In the genomic region with DNA sequence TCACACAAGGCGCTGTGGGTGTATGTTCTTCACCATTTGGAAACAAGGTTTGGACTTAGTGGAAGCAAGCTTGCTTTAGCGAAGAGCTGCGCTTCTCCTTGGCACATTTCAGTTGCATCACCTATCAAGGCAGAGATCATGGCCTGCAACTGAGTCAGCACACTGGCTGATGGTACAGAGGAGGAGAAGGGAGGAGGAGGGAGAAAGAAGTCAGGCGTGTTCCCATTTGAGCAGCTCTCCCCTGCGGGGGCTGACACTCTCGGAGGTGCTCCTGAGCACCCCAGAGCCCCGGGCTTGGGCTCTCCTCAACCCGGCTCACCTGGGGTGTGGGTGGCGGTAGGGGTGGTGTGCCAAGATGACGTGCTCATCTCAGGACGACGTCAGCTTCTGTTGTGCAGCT, we compare ENCODE assay signal across 18 cellular contexts. TPM values are rescaled to one million over a fixed set of nuclear protein-coding genes. Genes with fewer than 3 reads are reported as not detected.
DNase-seq lines count a peak whose midpoint lies in the region; ATAC-seq and TF ChIP-seq lines count a peak whose summit lies in the region.
"Had no signal": no experiment of that assay in that cellular context is flagged by ENCODE, and none has a peak within 500 bp of the region (broad histone marks: within the 10 kb centered on the region; RNA-seq: fewer than 3 reads in every experiment).

No MANE protein-coding gene starts in this region.

- no peaks in the 10 kb centered on the region for H3K27me3 ChIP-seq in H7 (ENCODE audit: control insufficient read depth, insufficient read depth, low read length)
- no peaks in the 10 kb centered on the region for H3K27me3 ChIP-seq in PC-3 (ENCODE audit: low read length)
- no peaks in the 10 kb centered on the region for H3K27me3 ChIP-seq in trophoblast cell (ENCODE audit: insufficient read depth, low read length)
- H3K27me3 ChIP-seq in body of pancreas: no peaks in the 10 kb centered on the region
- H3K27me3 ChIP-seq: SJCRH30 had no signal

- POLR2A ChIA-PET in PC-3 (lab: Charles Lee; ENCODE audit: unreplicated experiment): no interaction called here

- H4K12ac ChIP-seq in trophoblast cell (ENCODE audit: low read depth, low read length): no peak overlapping the region

- peak overlapping the region; percentile 100 for H3K27ac ChIP-seq in PC-3 (ENCODE audit: low read length)
- peak overlapping the region; percentile 98 for H3K27ac ChIP-seq in epithelial cell of prostate
- H3K27ac ChIP-seq in trophoblast cell (ENCODE audit: low read depth, low read length): no peak overlapping the region
- no peak overlapping the region for H3K27ac ChIP-seq in body of pancreas
- H3K27ac ChIP-seq: A549, HL-60, SJCRH30 had no signal

- no peak overlapping the region for H3K4me2 ChIP-seq in PC-3 (ENCODE audit: low read length)
- no peak overlapping the region for H3K4me2 ChIP-seq in trophoblast cell (ENCODE audit: low read length)
- H3K4me2 ChIP-seq: A549 had no signal

- H3K14ac ChIP-seq in trophoblast cell (ENCODE audit: low read length): no peak overlapping the region

- ATAC-seq in PC-3 (no peak), body of pancreas (no peak), HG03108 (IDR thresholded peaks at IDR 0.05; ENCODE audit: unreplicated experiment) (no peak)
- ATAC-seq in natural killer cell treated with Interleukin-12 subunit alpha and Interleukin-12 subunit beta and Interleukin-15 and Interleukin-18, amount 100 ng/mL, for 72 hours: no peak
- ATAC-seq: A549 had no signal

- H3K4me3 Mint-ChIP-seq in natural killer cell treated with Interleukin-12 subunit alpha and Interleukin-12 subunit beta and Interleukin-15 and Interleukin-18, amount 100 ng/mL, for 72 hours: no peak overlapping the region
- H3K4me3 Mint-ChIP-seq: CD14-positive monocyte had no signal

- H3K4me1 ChIP-seq in PC-3 (ENCODE audit: insufficient read depth, low read length) (peaks cover 31% of the 10 kb centered on the region), trophoblast cell (ENCODE audit: control insufficient read depth in 1 of 2, insufficient read depth in 2 of 2, low read length in 2 of 2) (no peaks in the 10 kb centered on the region), body of pancreas (no peaks in the 10 kb centered on the region)
- H3K4me1 ChIP-seq: Caco-2, SJCRH30 had no signal

- no peak for TF ChIP-seq POLR2A in body of pancreas (IDR thresholded peaks at IDR 0.05)

- H3K36me3 ChIP-seq in H7 (replicated peaks; ENCODE audit: control insufficient read depth, insufficient read depth, low read length): no peaks in the 10 kb centered on the region
- no peaks in the 10 kb centered on the region for H3K36me3 ChIP-seq in PC-3 (ENCODE audit: low read depth, low read length)
- no peaks in the 10 kb centered on the region for H3K36me3 ChIP-seq in trophoblast cell (ENCODE audit: control insufficient read depth in 1 of 2, insufficient read depth in 2 of 2, low read length in 2 of 2)
- H3K36me3 ChIP-seq in body of pancreas (replicated peaks in 1 of 2; ENCODE audit: insufficient read depth in 1 of 2, low read depth in 2 of 2): no peaks in the 10 kb centered on the region
- H3K36me3 ChIP-seq: SJCRH30 had no signal

- intact Hi-C loops in PC-3 (cut with micrococcal nuclease): no loop called here
- intact Hi-C loops in body of pancreas (cut with DNase I): no loop called here

- H3K18ac ChIP-seq in trophoblast cell (ENCODE audit: low read length): no peak overlapping the region

- no peak overlapping the region for H2AK5ac ChIP-seq in trophoblast cell (ENCODE audit: low read length)

- no peaks in the 10 kb centered on the region for H3K9me2 ChIP-seq in PC-3 (replicated peaks; ENCODE audit: low read length)

- no peak overlapping the region for H3K9ac ChIP-seq in PC-3 (ENCODE audit: low read length)
- H3K9ac ChIP-seq in trophoblast cell (ENCODE audit: low read length): no peak overlapping the region

- H3K9me3 Mint-ChIP-seq in natural killer cell treated with Interleukin-12 subunit alpha and Interleukin-12 subunit beta and Interleukin-15 and Interleukin-18, amount 100 ng/mL, for 72 hours: no peaks in the 10 kb centered on the region

- no peak overlapping the region for H3K23ac ChIP-seq in trophoblast cell (ENCODE audit: low read length)

- no peaks in the 10 kb centered on the region for H3K4me1 Mint-ChIP-seq in natural killer cell treated with Interleukin-12 subunit alpha and Interleukin-12 subunit beta and Interleukin-15 and Interleukin-18, amount 100 ng/mL, for 72 hours (ENCODE audit: low read depth in 2 of 2)
- H3K4me1 Mint-ChIP-seq: CD14-positive monocyte had no signal

- H3K79me2 ChIP-seq in PC-3 (ENCODE audit: low read length): no peaks in the 10 kb centered on the region
- no peaks in the 10 kb centered on the region for H3K79me2 ChIP-seq in trophoblast cell (ENCODE audit: control insufficient read depth, insufficient read depth, low read length, poor library complexity)

- no peak overlapping the region for H2BK5ac ChIP-seq in trophoblast cell (ENCODE audit: low read depth, low read length, poor library complexity)

- no peak overlapping the region for H4K8ac ChIP-seq in trophoblast cell (ENCODE audit: low read depth, low read length)

- H2BK12ac ChIP-seq in trophoblast cell (ENCODE audit: low read length): no peak overlapping the region

- H3K36me3 Mint-ChIP-seq in natural killer cell treated with Interleukin-12 subunit alpha and Interleukin-12 subunit beta and Interleukin-15 and Interleukin-18, amount 100 ng/mL, for 72 hours: no peaks in the 10 kb centered on the region
- H3K36me3 Mint-ChIP-seq: CD14-positive monocyte had no signal

- H3K9me3 ChIP-seq in PC-3 (ENCODE audit: low read length) (no peaks in the 10 kb centered on the region), trophoblast cell (ENCODE audit: insufficient read depth, low read depth, low read length) (no peaks in the 10 kb centered on the region), body of pancreas (no peaks in the 10 kb centered on the region)
- H3K9me3 ChIP-seq: A549, Caco-2, SJCRH30 had no signal

- TF ChIP-seq CTCF in PC-3 (conservative IDR thresholded peaks at IDR 0.05; ENCODE audit: low read depth, low read length) (no peak), body of pancreas (IDR thresholded peaks at IDR 0.05) (no peak)

- no peak overlapping the region for H2BK120ac ChIP-seq in trophoblast cell (ENCODE audit: insufficient read depth, low read length, poor library complexity)

- H2AFZ ChIP-seq in PC-3 (ENCODE audit: low read length) (no peak overlapping the region), trophoblast cell (ENCODE audit: insufficient read depth, low read length, poor library complexity) (no peak overlapping the region)

- no peak overlapping the region for H3K27ac Mint-ChIP-seq in natural killer cell treated with Interleukin-12 subunit alpha and Interleukin-12 subunit beta and Interleukin-15 and Interleukin-18, amount 100 ng/mL, for 72 hours

- CTCF ChIA-PET in PC-3 (lab: Charles Lee): no interaction called here

- H3K27me3 Mint-ChIP-seq in natural killer cell treated with Interleukin-12 subunit alpha and Interleukin-12 subunit beta and Interleukin-15 and Interleukin-18, amount 100 ng/mL, for 72 hours: peaks cover 16 to 18% of the 10 kb centered on the region in 2 donors

- WGBS in trophoblast cell (ENCODE audit: extremely low coverage, insufficient coverage, insufficient read length): no CpG with 5 or more reads among the region's 12 CpGs
- 81 to 84% methylated on average over 11 of the region's 12 CpGs for WGBS in body of pancreas, 2 donors

- H3F3A ChIP-seq in PC-3 (ENCODE audit: low read length, unreplicated experiment): peaks cover 5% of the 10 kb centered on the region

- DNase-seq in H7 (peak; percentile 13), PC-3 (no peak), epithelial cell of prostate (ENCODE audit: low read depth, low spot score) (no peak), trophoblast cell (peak; percentile 46 to 82), body of pancreas (no peak)
- no peak for DNase-seq in natural killer cell treated with Interleukin-12 subunit alpha and Interleukin-12 subunit beta and Interleukin-15 and Interleukin-18, amount 100 ng/mL, for 72 hours (ENCODE audit: low spot score)
- DNase-seq: Caco-2, DMS53, KBM-7, NCI-H1417 treated with DMSO at 0.1 percent for 48 hours, NCI-H2029, NCI-H2171 treated with DMSO at 0.1 percent for 48 hours, NCI-H510A, SJCRH30 had no signal

- no TSS peak for BruUV-seq in PC-3 (replicated peaks; lab: Mats Ljungman, UMichigan)

- H3K79me1 ChIP-seq in trophoblast cell (ENCODE audit: low read length): no peaks in the 10 kb centered on the region

- H3K4me3 ChIP-seq in H7 (ENCODE audit: insufficient read depth, low read depth, low read length) (no peak overlapping the region), PC-3 (ENCODE audit: low read length) (no peak overlapping the region), trophoblast cell (ENCODE audit: low read depth, low read length) (no peak overlapping the region), body of pancreas (no peak overlapping the region)
- H3K4me3 ChIP-seq: A549, SJCRH30 had no signal

- H4K91ac ChIP-seq in trophoblast cell (ENCODE audit: low read depth, low read length): no peak overlapping the region

- H4K20me1 ChIP-seq in PC-3 (ENCODE audit: low read length): no peaks in the 10 kb centered on the region

- no peak overlapping the region for H3K4ac ChIP-seq in trophoblast cell (ENCODE audit: low read depth, low read length)

RNA-seq across cellular contexts. Expression of a gene that starts 6.0 kb away (rescaled TPM):
- 0.07 and 0.28 TPM in 2 replicates for total RNA-seq in H7 (2014; rRNA removed; shearing (Covaris generic))
- total RNA-seq in PC-3 (2014; rRNA removed) (96.5 and 104 TPM in 2 replicates), body of pancreas (not detected)
- polyA plus RNA-seq in trophoblast cell (2013): 0.01 TPM in 1 of 2 replicates, not detected in the other
- total RNA-seq in natural killer cell treated with Interleukin-12 subunit alpha and Interleukin-12 subunit beta and Interleukin-15 and Interleukin-18, amount 100 ng/mL, for 72 hours: not detected
- total RNA-seq: Caco-2, SJCRH30 had no signal
- polyA plus RNA-seq: CD14-positive monocyte had no signal

RNA-seq across cellular contexts. Expression of a gene that starts 48.5 kb away (rescaled TPM):
- total RNA-seq in H7 (2014; rRNA removed; shearing (Covaris generic)): 24.5 and 31.6 TPM in 2 replicates
- total RNA-seq in PC-3 (2014; rRNA removed) (44.7 and 50.3 TPM in 2 replicates), body of pancreas (10 to 100 TPM; 16.2 to 20.2 TPM)
- polyA plus RNA-seq in trophoblast cell (2013): 61.9 and 62.4 TPM in 2 replicates
- 10 to 100 TPM; 66.7 to 86.5 TPM for total RNA-seq in natural killer cell treated with Interleukin-12 subunit alpha and Interleukin-12 subunit beta and Interleukin-15 and Interleukin-18, amount 100 ng/mL, for 72 hours

Comparison
In these comparisons a context has a peak if more than half of its experiments do, and no peak if none do; other contexts are left out.
1. DNase-seq: peak in H7 (single experiment) and trophoblast cell (2 of 2); none in PC-3 (single experiment), epithelial cell of prostate (single experiment), natural killer cell treated with Interleukin-12 subunit alpha and Interleukin-12 subunit beta and Interleukin-15 and Interleukin-18, amount 100 ng/mL, for 72 hours (single experiment) and body of pancreas (0 of 4).
2. H3K27ac ChIP-seq: peak in PC-3 (single experiment) and epithelial cell of prostate (single experiment); none in trophoblast cell (single experiment) and body of pancreas (0 of 4).
3. RNA of a gene that starts 6.0 kb away (total RNA-seq): 96.5 to 104 TPM in PC-3; 0.07 to 0.28 TPM in H7, not detected in natural killer cell treated with Interleukin-12 subunit alpha and Interleukin-12 subunit beta and Interleukin-15 and Interleukin-18, amount 100 ng/mL, for 72 hours and not detected in body of pancreas; every median in the first group is over 10 times any median in the second.